23 cellular contexts compared by ENCODE assay signal in the genomic region with DNA sequence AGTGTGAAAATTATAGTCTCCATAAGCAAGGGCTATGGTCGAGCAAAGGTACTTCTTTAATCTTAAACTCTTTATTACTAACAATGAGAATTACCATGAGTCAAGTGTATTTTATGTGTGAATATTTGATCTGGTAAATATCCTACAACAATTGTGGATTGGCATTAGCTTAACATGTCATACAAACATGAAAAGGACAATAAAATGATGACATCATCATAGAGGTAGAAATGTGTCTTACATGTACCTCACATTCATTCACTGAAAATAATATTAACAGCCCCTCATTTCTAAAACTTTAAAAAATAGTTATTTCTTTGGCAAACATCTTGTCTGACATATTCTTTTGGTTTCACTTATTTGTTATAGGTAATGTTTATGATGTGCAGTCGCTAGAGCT.
DNase-seq lines count a peak whose midpoint lies in the region; ATAC-seq, FAIRE-seq and TF ChIP-seq lines count a peak whose summit lies in the region.
"Had no signal": no experiment of that assay in that cellular context is flagged by ENCODE, and none has a peak within 500 bp of the region (broad histone marks: within the 10 kb centered on the region; RNA-seq: fewer than 3 reads in every experiment).

No MANE protein-coding gene starts in this region.

- 5% methylated on average over 2 of the region's 2 CpGs for WGBS in HepG2 (ENCODE audit: low lambda C conversion rate)
- WGBS in right lobe of liver (ENCODE audit: insufficient coverage, low coverage, low lambda C conversion rate, missing lambda C conversion rate): 72% methylated on average over 2 of the region's 2 CpGs

- CTCF ChIA-PET in HepG2 (lab: Yijun Ruan, JAX; ENCODE audit: low intra/inter-chr PET ratio, low total read pairs) (no interaction called here), PC-3 (lab: Charles Lee) (no interaction called here)

- no peaks in the 10 kb centered on the region for H3K4me1 Mint-ChIP-seq in natural killer cell
- H3K4me1 Mint-ChIP-seq: CD4-positive, CD25-positive, alpha-beta regulatory T cell had no signal

- TF ChIP-seq POLR2A in HepG2 (IDR thresholded peaks at IDR 0.05; ENCODE audit: insufficient read depth in 1 of 2, low read depth in 2 of 2, low read length in 2 of 2) (no peak), right lobe of liver (IDR thresholded peaks at IDR 0.05) (no peak)

- intact Hi-C loops in HepG2 (cut with micrococcal nuclease; ENCODE audit: unreplicated experiment): no loop called here
- intact Hi-C loops in right lobe of liver (cut with DNase I): no loop called here
- intact Hi-C loops in PC-3 (cut with micrococcal nuclease): loop anchor here (2.0 kb wide), 1 partner anchor 213 kb away; no protein-coding TSS in a partner anchor
- intact Hi-C loops in natural killer cell (cut with micrococcal nuclease): no loop called here

- peaks cover 5% of the 10 kb centered on the region for H3F3A ChIP-seq in PC-3 (ENCODE audit: low read length, unreplicated experiment)

- no peaks in the 10 kb centered on the region for H3K9me2 ChIP-seq in PC-3 (replicated peaks; ENCODE audit: low read length)

- TF ChIP-seq CTCF in HepG2 (CRISPR knock-in tag; IDR thresholded peaks at IDR 0.05): no peak
- TF ChIP-seq CTCF in right lobe of liver (IDR thresholded peaks at IDR 0.05): no peak
- no peak for TF ChIP-seq CTCF in PC-3 (conservative IDR thresholded peaks at IDR 0.05; ENCODE audit: low read depth, low read length)
- no peak for TF ChIP-seq CTCF in natural killer cell (IDR thresholded peaks at IDR 0.05)

- POLR2A ChIA-PET in HepG2 (lab: Yijun Ruan, JAX) (no interaction called here), PC-3 (lab: Charles Lee; ENCODE audit: unreplicated experiment) (no interaction called here)

- H3K4me2 ChIP-seq in HepG2 (ENCODE audit: low read depth, low read length) (no peak overlapping the region), PC-3 (ENCODE audit: low read length) (peak overlapping the region; percentile 45; the same call in 1 of the 2 replicates)
- H3K4me2 ChIP-seq: BLaER1 had no signal

- H3K36me3 ChIP-seq in HepG2 (replicated peaks in 1 of 2; ENCODE audit: control insufficient read depth in 1 of 2, insufficient read depth in 2 of 2, low read length in 2 of 2) (no peaks in the 10 kb centered on the region), right lobe of liver (no peaks in the 10 kb centered on the region), PC-3 (ENCODE audit: low read depth, low read length) (no peaks in the 10 kb centered on the region)
- H3K36me3 ChIP-seq: BLaER1 had no signal

- H3K4me3 Mint-ChIP-seq in natural killer cell: no peak overlapping the region
- H3K4me3 Mint-ChIP-seq: CD4-positive, CD25-positive, alpha-beta regulatory T cell had no signal

- no peaks in the 10 kb centered on the region for H3K36me3 Mint-ChIP-seq in natural killer cell
- H3K36me3 Mint-ChIP-seq: CD4-positive, CD25-positive, alpha-beta regulatory T cell had no signal

- H3K27me3 ChIP-seq in HepG2 (ENCODE audit: control insufficient read depth in 1 of 2, insufficient read depth in 2 of 2, low read length in 2 of 2) (no peaks in the 10 kb centered on the region), right lobe of liver (no peaks in the 10 kb centered on the region), PC-3 (ENCODE audit: low read length) (no peaks in the 10 kb centered on the region)
- H3K27me3 ChIP-seq: BLaER1, MG63 had no signal

- H3K79me2 ChIP-seq in HepG2 (ENCODE audit: insufficient read depth, low read length): no peaks in the 10 kb centered on the region
- H3K79me2 ChIP-seq in PC-3 (ENCODE audit: low read length): no peaks in the 10 kb centered on the region

- no peak overlapping the region for H3K4me3 ChIP-seq in HepG2 (replicated peaks in 1 of 3; ENCODE audit: insufficient read depth in 1 of 3, low read depth in 2 of 3, low read length in 3 of 3)
- no peak overlapping the region for H3K4me3 ChIP-seq in right lobe of liver
- H3K4me3 ChIP-seq in PC-3 (ENCODE audit: low read length): no peak overlapping the region
- H3K4me3 ChIP-seq: BLaER1, GM12878, K562, MG63 had no signal

- FAIRE-seq in HepG2 (lab: Jason Lieb, UNC): no peak
- FAIRE-seq: GM12878, H1, K562 had no signal

- TF ChIP-seq RAD21 in HepG2 (CRISPR knock-in tag; IDR thresholded peaks at IDR 0.05): no peak

- H3K9me3 ChIP-seq in HepG2 (ENCODE audit: low read length) (no peaks in the 10 kb centered on the region), right lobe of liver (no peaks in the 10 kb centered on the region), PC-3 (ENCODE audit: low read length) (no peaks in the 10 kb centered on the region)
- H3K9me3 ChIP-seq: BLaER1, MG63 had no signal

- no peaks in the 10 kb centered on the region for H4K20me1 ChIP-seq in HepG2 (ENCODE audit: insufficient read depth, low read length)
- H4K20me1 ChIP-seq in PC-3 (ENCODE audit: low read length): no peaks in the 10 kb centered on the region
- H4K20me1 ChIP-seq: BLaER1 had no signal

- ATAC-seq in HepG2 (no peak), right lobe of liver (no peak), PC-3 (peak; percentile 35; the same call in 1 of the 2 replicates), natural killer cell (no peak)
- ATAC-seq: GM12878, HCT116, K562 had no signal

- no peaks in the 10 kb centered on the region for H3K4me1 ChIP-seq in HepG2 (ENCODE audit: insufficient read depth, low read length)
- no peaks in the 10 kb centered on the region for H3K4me1 ChIP-seq in right lobe of liver
- peaks cover 30% of the 10 kb centered on the region for H3K4me1 ChIP-seq in PC-3 (ENCODE audit: insufficient read depth, low read length)
- H3K4me1 ChIP-seq: BLaER1 had no signal

- in situ Hi-C loops in HepG2 (cut with HindIII; ENCODE audit: extremely low pct_ligation_motif_present, low pct_unique_long_range_greater_than_20kb): loop anchor here (10.0 kb wide), 1 partner anchor 1159 kb away; no protein-coding TSS in a partner anchor

- H2AFZ ChIP-seq in HepG2 (ENCODE audit: low read length): no peak overlapping the region
- no peak overlapping the region for H2AFZ ChIP-seq in PC-3 (ENCODE audit: low read length)

- no peaks in the 10 kb centered on the region for H3K27me3 Mint-ChIP-seq in natural killer cell (ENCODE audit: low read depth in 2 of 2)
- H3K27me3 Mint-ChIP-seq: CD4-positive, CD25-positive, alpha-beta regulatory T cell had no signal

- H3K27ac Mint-ChIP-seq in natural killer cell: no peak overlapping the region
- H3K27ac Mint-ChIP-seq: CD4-positive, CD25-positive, alpha-beta regulatory T cell had no signal

- BruUV-seq in HepG2 (replicated peaks; lab: Mats Ljungman, UMichigan): no TSS peak
- no TSS peak for BruUV-seq in PC-3 (replicated peaks; lab: Mats Ljungman, UMichigan)

- DNase-seq in HepG2 (ENCODE audit: low spot score): no peak
- no peak for DNase-seq in right lobe of liver
- DNase-seq in PC-3: peak; percentile 39
- no peak for DNase-seq in epithelial cell of prostate (ENCODE audit: low read depth, low spot score)
- DNase-seq in natural killer cell: no peak
- DNase-seq in COR-L47 (lab: John Stamatoyannopoulos, UW): no peak
- no peak for DNase-seq in Kasumi-1 (lab: John Stamatoyannopoulos, UW)
- DNase-seq: CD4-positive, CD25-positive, alpha-beta regulatory T cell; DMS79; GDM1; MG63; NCI-H1105 treated with DMSO at 0.1 percent for 48 hours; NCI-H146; NCI-H1930; NCI-H2107; NCI-H524; NCI-H774; Right ventricle myocardium superior had no signal

- H3K27ac ChIP-seq in HepG2 (ENCODE audit: extremely low read length, insufficient read depth, low read length): no peak overlapping the region
- H3K27ac ChIP-seq in right lobe of liver: no peak overlapping the region
- peak overlapping the region; percentile 82 for H3K27ac ChIP-seq in PC-3 (ENCODE audit: low read length)
- H3K27ac ChIP-seq in epithelial cell of prostate: peak overlapping the region; percentile 53
- H3K27ac ChIP-seq: BLaER1 had no signal

- no peak for TF ChIP-seq EP300 in HepG2 (IDR thresholded peaks at IDR 0.05; ENCODE audit: low read depth in 2 of 2, low read length in 2 of 2)
- no peak for TF ChIP-seq EP300 in HepG2 (CRISPR knock-in tag; IDR thresholded peaks at IDR 0.05; ENCODE audit: borderline replicate concordance)

- H3K9ac ChIP-seq in HepG2 (ENCODE audit: insufficient read depth, low read depth, low read length): no peak overlapping the region
- H3K9ac ChIP-seq in PC-3 (ENCODE audit: low read length): no peak overlapping the region
- H3K9ac ChIP-seq: BLaER1 had no signal

- peaks cover 2 to 6% of the 10 kb centered on the region in 2 donors for H3K9me3 Mint-ChIP-seq in natural killer cell

TF ChIP-seq in HepG2, 621 proteins besides CTCF, POLR2A, EP300 and RAD21:
- TF ChIP-seq MAFG (CRISPR knock-in tag; IDR thresholded peaks at IDR 0.05) (no peak), ATF7 (IDR thresholded peaks at IDR 0.05) (peak; percentile 94), ATF7 (CRISPR knock-in tag; IDR thresholded peaks at IDR 0.05) (no peak), TRIM24 (CRISPR knock-in tag; IDR thresholded peaks at IDR 0.05) (no peak), MIER2 (CRISPR knock-in tag; IDR thresholded peaks at IDR 0.05) (no peak), CREB1 (IDR thresholded peaks at IDR 0.05) (peak; percentile 40; the same call in 1 of the 2 replicates), CREB1 (CRISPR knock-in tag; IDR thresholded peaks at IDR 0.05) (no peak)

Comparison
In these comparisons a context has a peak if more than half of its experiments do, and no peak if none do; other contexts are left out.
1. H3K27ac ChIP-seq: peak in PC-3 (single experiment) and epithelial cell of prostate (single experiment); none in HepG2 (single experiment) and right lobe of liver (0 of 3).